ENCODE assay signal across 13 cellular contexts in the genomic region with DNA sequence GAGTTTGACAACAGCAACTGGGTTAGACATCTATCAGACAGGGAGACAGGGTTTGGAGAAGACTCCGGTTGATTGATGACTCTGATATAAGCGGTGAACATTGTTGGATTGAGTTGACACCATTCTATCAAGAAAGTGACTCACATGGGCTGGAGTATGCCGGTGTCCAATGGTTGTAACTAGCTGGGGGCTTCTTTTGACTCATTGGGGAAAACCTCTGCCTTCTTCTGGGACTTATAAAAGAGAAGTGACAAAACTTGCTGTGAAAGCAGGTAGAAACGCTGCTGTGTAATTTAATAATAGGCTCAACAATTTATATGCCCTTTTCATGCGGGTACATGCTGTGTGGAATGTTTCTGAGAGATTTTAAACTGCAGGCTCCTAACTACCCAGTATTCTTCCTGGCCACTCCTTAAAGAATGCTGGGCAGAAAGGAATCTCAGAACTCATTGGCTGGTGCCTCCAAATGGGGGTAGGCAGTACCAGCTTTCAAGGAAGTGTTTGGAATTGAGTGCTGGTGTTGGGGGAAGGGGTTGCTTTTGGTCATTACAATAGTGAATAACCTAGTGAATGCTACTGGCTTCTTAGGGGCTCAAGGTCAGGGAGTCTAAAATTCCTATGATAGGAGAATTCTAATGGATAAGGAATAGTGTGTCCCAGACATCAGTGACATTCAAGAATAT. TPM values are rescaled to one million over a fixed set of nuclear protein-coding genes. Genes with fewer than 3 reads are reported as not detected.
A peak's percentile ranks its signal among the peaks of the same experiment; 100 is the strongest.
DNase-seq lines count a peak whose midpoint lies in the region; ATAC-seq lines count a peak whose summit lies in the region.
"Had no signal": no experiment of that assay in that cellular context is flagged by ENCODE, and none has a peak within 500 bp of the region (broad histone marks: within the 10 kb centered on the region; RNA-seq: fewer than 3 reads in every experiment).

No MANE protein-coding gene starts in this region.

- CTCF ChIA-PET in activated CD4-positive, alpha-beta T cell treated with anti-CD3 and anti-CD28 coated beads, Interleukin-2, amount 10 ng/mL, durations not matched to agents 7 days and 5 days (lab: Charles Lee) = interaction anchor here (0.7 to 1.5 kb wide), 5 partner anchors 8 to 95 kb away, joined by 3 to 6 read pairs (median 4); no protein-coding TSS in a partner anchor

- ATAC-seq in esophagus mucosa (peak; percentile 24), left ventricle myocardium superior (no peak)
- ATAC-seq: gastroesophageal sphincter, Panc1 had no signal

- intact Hi-C loops in left ventricle myocardium superior (cut with micrococcal nuclease) = no loop called here

- peaks cover 11% of the 10 kb centered on the region for H3K9me3 Mint-ChIP-seq in activated CD4-positive, alpha-beta T cell treated with anti-CD3 and anti-CD28 coated beads, Interleukin-2, amount 10 ng/mL, durations not matched to agents 7 days and 5 days

- H3K27ac Mint-ChIP-seq in activated CD4-positive, alpha-beta T cell treated with anti-CD3 and anti-CD28 coated beads, Interleukin-2, amount 10 ng/mL, durations not matched to agents 7 days and 5 days = peak overlapping the region; percentile 93

- DNase-seq in activated T-cell treated with anti-CD3 and anti-CD28 coated beads for 24 hours (ENCODE audit: low read depth) = peak; percentile 49
- DNase-seq in activated T-cell treated with anti-CD3 and anti-CD28 coated beads, Interleukin-2, amount 50 U/mL, for 48 hours = no peak
- no peak for DNase-seq in activated CD4-positive, alpha-beta T cell treated with anti-CD3 and anti-CD28 coated beads, Interleukin-2, amount 10 ng/mL, durations not matched to agents 7 days and 5 days
- DNase-seq in stimulated activated CD4-positive, alpha-beta T cell treated with anti-CD3 and anti-CD28 coated beads, Interleukin-2, amount 100 ng/mL, for 4 hours (ENCODE audit: low read depth) = peak; percentile 29
- DNase-seq in C1 segment of cervical spinal cord (lab: John Stamatoyannopoulos, UW) = no peak
- DNase-seq in left ventricle myocardium superior = no peak
- no peak for DNase-seq in ureter (ENCODE audit: low spot score)
- DNase-seq: left ventricle myocardium inferior, NCI-H226, tibial artery had no signal

- H3K27me3 Mint-ChIP-seq in activated CD4-positive, alpha-beta T cell treated with anti-CD3 and anti-CD28 coated beads, Interleukin-2, amount 10 ng/mL, durations not matched to agents 7 days and 5 days = no peaks in the 10 kb centered on the region

- peaks cover 75% of the 10 kb centered on the region for H3K36me3 Mint-ChIP-seq in activated CD4-positive, alpha-beta T cell treated with anti-CD3 and anti-CD28 coated beads, Interleukin-2, amount 10 ng/mL, durations not matched to agents 7 days and 5 days (ENCODE audit: low read depth)

- peak overlapping the region; percentile 71 for H3K4me3 Mint-ChIP-seq in activated CD4-positive, alpha-beta T cell treated with anti-CD3 and anti-CD28 coated beads, Interleukin-2, amount 10 ng/mL, durations not matched to agents 7 days and 5 days

- POLR2A ChIA-PET in activated CD4-positive, alpha-beta T cell treated with anti-CD3 and anti-CD28 coated beads, Interleukin-2, amount 10 ng/mL, durations not matched to agents 7 days and 5 days (lab: Charles Lee) = no interaction called here

- H3K4me1 Mint-ChIP-seq in activated CD4-positive, alpha-beta T cell treated with anti-CD3 and anti-CD28 coated beads, Interleukin-2, amount 10 ng/mL, durations not matched to agents 7 days and 5 days = peaks cover 95% of the 10 kb centered on the region

RNA-seq across cellular contexts. Expression of gene FYB1, which starts 43.9 kb away (rescaled TPM):
- 100 to 1,000 TPM; 396 to 480 TPM for total RNA-seq in activated CD4-positive, alpha-beta T cell treated with anti-CD3 and anti-CD28 coated beads, Interleukin-2, amount 10 ng/mL, durations not matched to agents 7 days and 5 days
- total RNA-seq in esophagus mucosa = 64.7 TPM
- 5.8 TPM for total RNA-seq in left ventricle myocardium superior
- 17.9 TPM for total RNA-seq in ureter

Comparison
In these comparisons a context has a peak if more than half of its experiments do, and no peak if none do; other contexts are left out.
1. DNase-seq: peak in activated T-cell treated with anti-CD3 and anti-CD28 coated beads for 24 hours (single experiment) and stimulated activated CD4-positive, alpha-beta T cell treated with anti-CD3 and anti-CD28 coated beads, Interleukin-2, amount 100 ng/mL, for 4 hours (single experiment); none in activated T-cell treated with anti-CD3 and anti-CD28 coated beads, Interleukin-2, amount 50 U/mL, for 48 hours (0 of 2), activated CD4-positive, alpha-beta T cell treated with anti-CD3 and anti-CD28 coated beads, Interleukin-2, amount 10 ng/mL, durations not matched to agents 7 days and 5 days (single experiment), C1 segment of cervical spinal cord (0 of 14), left ventricle myocardium superior (single experiment) and ureter (single experiment).